29 cellular contexts compared by ENCODE assay signal in genomic region chr1:55400560-55400959, GRCh38.
DNase-seq lines count a peak whose midpoint lies in the region; FAIRE-seq and TF ChIP-seq lines count a peak whose summit lies in the region.
"Had no signal": no experiment of that assay in that cellular context is flagged by ENCODE, and none has a peak within 500 bp of the region (broad histone marks: within the 10 kb centered on the region; RNA-seq: fewer than 3 reads in every experiment).

No MANE protein-coding gene starts in this region.

- H3K4me3 ChIP-seq in adipocyte (ENCODE audit: low read length): no peak overlapping the region
- H3K4me3 ChIP-seq in fibroblast of villous mesenchyme (ENCODE audit: low read depth, low read length): no peak overlapping the region
- no peak overlapping the region for H3K4me3 ChIP-seq in vagina
- H3K4me3 ChIP-seq in left ventricle myocardium inferior: no peak overlapping the region
- H3K4me3 ChIP-seq: dorsolateral prefrontal cortex, gastrocnemius medialis, lower lobe of right lung, mucosa of descending colon, PC-9, upper lobe of left lung had no signal

- H3K4me1 ChIP-seq in adipocyte (ENCODE audit: control insufficient read depth, insufficient read depth, low read length) (peaks cover 22% of the 10 kb centered on the region), vagina (peaks cover 12% of the 10 kb centered on the region), left ventricle myocardium inferior (no peaks in the 10 kb centered on the region)
- H3K4me1 ChIP-seq: gastrocnemius medialis, lower lobe of right lung, upper lobe of left lung had no signal

- DNase-seq in GM04504 (ENCODE audit: low read depth): peak; percentile 83
- peak; percentile 74 for DNase-seq in adipocyte (ENCODE audit: low read depth)
- peak; percentile 39 for DNase-seq in fibroblast of villous mesenchyme (ENCODE audit: low read depth)
- no peak for DNase-seq in vagina (ENCODE audit: extremely low spot score in 2 of 2)
- DNase-seq in NCI-H146 (lab: John Stamatoyannopoulos, UW): no peak
- no peak for DNase-seq in frontal cortex (ENCODE audit: low spot score in 2 of 2)
- no peak for DNase-seq in left ventricle myocardium inferior
- DNase-seq: activated naive CD4-positive, alpha-beta T cell treated with anti-CD3 and anti-CD28 coated beads, Interleukin-2, amount 50 U/mL, for 16 hours; amniotic stem cell; brain microvascular endothelial cell; CD4-positive, alpha-beta T cell; DND-41; dorsolateral prefrontal cortex; gastrocnemius medialis; Kasumi-1; lower lobe of right lung; mucosa of descending colon; natural killer cell; NCI-H1417 treated with DMSO at 0.1 percent for 48 hours; NCI-H2081; NCI-H2227 treated with DMSO at 0.1 percent for 48 hours; NCI-H526 treated with DMSO at 0.1 percent for 48 hours; PC-9; SHP77; stimulated activated CD4-positive, alpha-beta T cell treated with anti-CD3 and anti-CD28 coated beads, Interleukin-15, amount 100 ng/mL, for 24 hours had no signal

- peak overlapping the region; percentile 78 for H3K27ac ChIP-seq in vagina
- H3K27ac ChIP-seq in left ventricle myocardium inferior (replicated peaks): no peak overlapping the region
- H3K27ac ChIP-seq: brain microvascular endothelial cell, dorsolateral prefrontal cortex, gastrocnemius medialis, lower lobe of right lung, PC-9, upper lobe of left lung had no signal

- H3K27me3 ChIP-seq in adipocyte (replicated peaks; ENCODE audit: control insufficient read depth, insufficient read depth, low read length) (no peaks in the 10 kb centered on the region), vagina (no peaks in the 10 kb centered on the region), left ventricle myocardium inferior (ENCODE audit: low read depth) (no peaks in the 10 kb centered on the region)
- H3K27me3 ChIP-seq: brain microvascular endothelial cell, gastrocnemius medialis, upper lobe of left lung had no signal

- no peak for TF ChIP-seq POLR2A in vagina (IDR thresholded peaks at IDR 0.05)

- no peak for TF ChIP-seq CTCF in fibroblast of villous mesenchyme (IDR thresholded peaks at IDR 0.05; ENCODE audit: insufficient read depth, low read depth, low read length)
- TF ChIP-seq CTCF in vagina (IDR thresholded peaks at IDR 0.05): no peak
- no peak for TF ChIP-seq CTCF in left ventricle myocardium inferior (IDR thresholded peaks at IDR 0.05; ENCODE audit: borderline replicate concordance)

- H3K9ac ChIP-seq in adipocyte (ENCODE audit: low read length): no peak overlapping the region

- H3K36me3 ChIP-seq in adipocyte (ENCODE audit: control insufficient read depth, insufficient read depth, low read length, severe bottlenecking) (no peaks in the 10 kb centered on the region), vagina (no peaks in the 10 kb centered on the region), left ventricle myocardium inferior (no peaks in the 10 kb centered on the region)
- H3K36me3 ChIP-seq: brain microvascular endothelial cell, gastrocnemius medialis, lower lobe of right lung, upper lobe of left lung had no signal

- H3K9me3 ChIP-seq in adipocyte (ENCODE audit: control insufficient read depth, low read length): no peaks in the 10 kb centered on the region
- H3K9me3 ChIP-seq in vagina: no peaks in the 10 kb centered on the region
- peaks cover 5% of the 10 kb centered on the region for H3K9me3 ChIP-seq in left ventricle myocardium inferior (replicated peaks)
- H3K9me3 ChIP-seq: gastrocnemius medialis, lower lobe of right lung, mucosa of descending colon, upper lobe of left lung had no signal

- intact Hi-C loops in vagina (cut with DNase I) (no loop called here), left ventricle myocardium inferior (cut with micrococcal nuclease) (no loop called here)

- FAIRE-seq in frontal cortex (lab: Jason Lieb, UNC): no peak
- FAIRE-seq: D721Med, GM18507, H54 had no signal

Comparison
In these comparisons a context has a peak if more than half of its experiments do, and no peak if none do; other contexts are left out.
1. DNase-seq: peak in GM04504 (single experiment), adipocyte (single experiment) and fibroblast of villous mesenchyme (single experiment); none in vagina (0 of 2), NCI-H146 (single experiment), frontal cortex (0 of 2) and left ventricle myocardium inferior (single experiment).